24 cellular contexts compared by ENCODE assay signal in the genomic region with DNA sequence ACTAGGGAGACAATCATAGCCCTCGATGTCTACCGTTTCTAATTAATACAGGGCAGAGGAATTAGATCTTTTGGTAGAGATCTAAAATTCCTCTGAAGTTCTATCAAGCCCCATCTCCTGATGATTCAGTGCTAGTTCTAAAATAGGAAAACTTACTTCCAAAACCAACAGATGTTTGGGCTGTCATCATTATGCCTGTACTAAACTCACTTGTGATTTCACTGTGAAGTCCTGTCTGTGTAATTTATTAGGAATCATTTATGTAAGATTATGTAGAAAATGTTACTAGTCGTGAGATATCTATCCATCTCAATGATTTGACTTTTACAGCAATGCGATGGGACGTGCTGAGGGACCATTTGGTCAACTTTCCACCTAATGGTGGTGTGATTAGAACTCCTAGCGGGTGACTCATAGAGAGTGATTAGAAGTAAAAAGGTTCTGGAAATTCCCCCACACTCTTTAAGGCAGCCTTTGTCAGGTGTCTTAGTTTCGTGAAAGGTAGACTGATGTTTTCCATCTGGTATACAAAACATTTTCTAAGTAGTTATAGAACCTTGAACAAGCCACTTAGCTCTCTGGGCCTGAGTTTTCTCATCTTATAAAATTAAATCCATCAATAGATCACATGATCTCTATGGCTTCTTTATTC. TPM values are rescaled to one million over a fixed set of nuclear protein-coding genes. Genes with fewer than 3 reads are reported as not detected.
DNase-seq lines count a peak whose midpoint lies in the region; ATAC-seq and TF ChIP-seq lines count a peak whose summit lies in the region.
"Had no signal": no experiment of that assay in that cellular context is flagged by ENCODE, and none has a peak within 500 bp of the region (broad histone marks: within the 10 kb centered on the region; RNA-seq: fewer than 3 reads in every experiment).

No MANE protein-coding gene starts in this region.

- no peak overlapping the region for H2AFZ ChIP-seq in mammary epithelial cell (ENCODE audit: low read depth, low read length)
- H2AFZ ChIP-seq: GM23338, neural progenitor cell had no signal

- no peaks in the 10 kb centered on the region for H3K36me3 ChIP-seq in mammary epithelial cell (ENCODE audit: insufficient read depth, low read length)
- H3K36me3 ChIP-seq: cardiac muscle cell, gastrocnemius medialis, neural progenitor cell had no signal

- TF ChIP-seq CTCF in mammary epithelial cell (conservative IDR thresholded peaks at IDR 0.05 in 1 of 2, IDR thresholded peaks at IDR 0.05 in 1 of 2; ENCODE audit: extremely low read depth in 1 of 2, insufficient read depth in 1 of 2, low read depth in 1 of 2, low read length in 2 of 2) (no peak), MCF 10A (IDR thresholded peaks at IDR 0.05; ENCODE audit: unreplicated experiment) (no peak)

- intact Hi-C loops in mammary epithelial cell (cut with micrococcal nuclease) (no loop called here), MCF 10A (cut with micrococcal nuclease) (no loop called here), left cardiac atrium (cut with DNase I) (no loop called here)
- intact Hi-C loops in activated T-helper 1 cell treated with anti-CD3 and anti-CD28 coated beads, Interleukin-12 subunit alpha, Interleukin-12 subunit beta, Interleukin-2, Interleukin-4 antibody, amounts not matched to agents 30 ng/mL and 10 ng/mL and 1 ng/mL, durations not matched to agents 14 hours and 24 hours and 36 hours (cut with micrococcal nuclease): no loop called here

- no peak overlapping the region for H3K4me2 ChIP-seq in mammary epithelial cell (ENCODE audit: insufficient read depth, low read depth, low read length)
- H3K4me2 ChIP-seq: GM23338, neural progenitor cell had no signal

- H3K27me3 Mint-ChIP-seq in MCF 10A (ENCODE audit: insufficient read depth, unreplicated experiment): no peaks in the 10 kb centered on the region
- no peaks in the 10 kb centered on the region for H3K27me3 Mint-ChIP-seq in activated T-helper 1 cell treated with anti-CD3 and anti-CD28 coated beads, Interleukin-12 subunit alpha, Interleukin-12 subunit beta, Interleukin-2, Interleukin-4 antibody, amounts not matched to agents 30 ng/mL and 10 ng/mL and 1 ng/mL, durations not matched to agents 14 hours and 24 hours and 36 hours (ENCODE audit: insufficient read depth)

- H3K27ac ChIP-seq in mammary epithelial cell (ENCODE audit: insufficient read depth, low read depth, low read length): no peak overlapping the region
- H3K27ac ChIP-seq: cardiac muscle cell, gastrocnemius medialis, neural progenitor cell, testis had no signal

- POLR2A ChIA-PET in MCF 10A (lab: Yijun Ruan, JAX): no interaction called here

- no peaks in the 10 kb centered on the region for H4K20me1 ChIP-seq in mammary epithelial cell (ENCODE audit: insufficient read depth, low read length)

- dilution Hi-C loops in mammary epithelial cell (cut with HindIII; ENCODE audit: low sequenced_read_pairs): no loop called here

- DNase-seq in mammary epithelial cell (peak; percentile 39), MCF 10A (ENCODE audit: unreplicated experiment) (no peak), hepatic stellate cell (ENCODE audit: low spot score) (peak; percentile 32), GM19240 (ENCODE audit: insufficient read length, low spot score) (no peak), left cardiac atrium (no peak), NCI-H510A (lab: John Stamatoyannopoulos, UW) (no peak)
- DNase-seq in activated T-helper 1 cell treated with anti-CD3 and anti-CD28 coated beads, Interleukin-12 subunit alpha, Interleukin-12 subunit beta, Interleukin-2, Interleukin-4 antibody, amounts not matched to agents 30 ng/mL and 10 ng/mL and 1 ng/mL, durations not matched to agents 14 hours and 24 hours and 36 hours (ENCODE audit: low spot score): no peak
- DNase-seq: activated CD4-positive, alpha-beta memory T cell treated with anti-CD3 and anti-CD28 coated beads, Interleukin-2, amount 10 ng/mL, durations not matched to agents 7 days and 5 days; CD8-positive, alpha-beta memory T cell; gastrocnemius medialis; left colon; NCI-H1417; NCI-H2171; NCI-H748 treated with DMSO at 0.1 percent for 48 hours; SIG-M5; stimulated activated CD8-positive, alpha-beta memory T cell treated with anti-CD3 and anti-CD28 coated beads, Interleukin-4, amount 100 ng/mL, for 48 hours; T-helper 1 cell; testis had no signal

- H3K79me2 ChIP-seq in mammary epithelial cell (ENCODE audit: insufficient read depth, low read length): no peaks in the 10 kb centered on the region

- ATAC-seq in HG03442 (IDR thresholded peaks at IDR 0.05; ENCODE audit: unreplicated experiment): no peak
- no peak for ATAC-seq in left cardiac atrium
- ATAC-seq: gastrocnemius medialis, GM23338, left colon had no signal

- no peaks in the 10 kb centered on the region for H3K36me3 Mint-ChIP-seq in MCF 10A (ENCODE audit: insufficient read depth, unreplicated experiment)
- H3K36me3 Mint-ChIP-seq in activated T-helper 1 cell treated with anti-CD3 and anti-CD28 coated beads, Interleukin-12 subunit alpha, Interleukin-12 subunit beta, Interleukin-2, Interleukin-4 antibody, amounts not matched to agents 30 ng/mL and 10 ng/mL and 1 ng/mL, durations not matched to agents 14 hours and 24 hours and 36 hours (ENCODE audit: low read depth): peaks cover 8% of the 10 kb centered on the region

- peaks cover 31% of the 10 kb centered on the region for H3K4me1 ChIP-seq in mammary epithelial cell (ENCODE audit: insufficient read depth, low read length)
- H3K4me1 ChIP-seq: gastrocnemius medialis had no signal

- H3K27me3 ChIP-seq in mammary epithelial cell (ENCODE audit: insufficient read depth, low read length): no peaks in the 10 kb centered on the region
- H3K27me3 ChIP-seq: cardiac muscle cell, gastrocnemius medialis, neural progenitor cell, testis had no signal

- BruUV-seq in mammary epithelial cell (replicated peaks; lab: Mats Ljungman, UMichigan): no TSS peak
- no TSS peak for BruUV-seq in MCF 10A (replicated peaks; lab: Mats Ljungman, UMichigan)

- H3K27ac Mint-ChIP-seq in MCF 10A (ENCODE audit: low read depth, unreplicated experiment): no peak overlapping the region
- H3K27ac Mint-ChIP-seq in activated T-helper 1 cell treated with anti-CD3 and anti-CD28 coated beads, Interleukin-12 subunit alpha, Interleukin-12 subunit beta, Interleukin-2, Interleukin-4 antibody, amounts not matched to agents 30 ng/mL and 10 ng/mL and 1 ng/mL, durations not matched to agents 14 hours and 24 hours and 36 hours: peak overlapping the region; percentile 4
- H3K27ac Mint-ChIP-seq: activated CD4-positive, alpha-beta memory T cell treated with anti-CD3 and anti-CD28 coated beads, Interleukin-2, amount 10 ng/mL, durations not matched to agents 7 days and 5 days; dendritic cell treated with granulocyte-macrophage colony-stimulating factor and Interleukin-4, amounts not matched to agents 40 ng/mL and 50 ng/mL, for 4 days; GM23338 had no signal

- no peaks in the 10 kb centered on the region for H3K9me3 ChIP-seq in mammary epithelial cell (replicated peaks; ENCODE audit: insufficient read depth, low read length)
- H3K9me3 ChIP-seq: gastrocnemius medialis, testis had no signal

- H3K9ac ChIP-seq in mammary epithelial cell (ENCODE audit: insufficient read depth, low read length): no peak overlapping the region
- H3K9ac ChIP-seq: neural progenitor cell had no signal

- H3K4me3 ChIP-seq in mammary epithelial cell (replicated peaks in 1 of 3; ENCODE audit: insufficient read depth in 1 of 3, low read depth in 2 of 3, low read length in 3 of 3): no peak overlapping the region
- H3K4me3 ChIP-seq: cardiac muscle cell, gastrocnemius medialis, GM23338, neural progenitor cell, testis had no signal

- no peaks in the 10 kb centered on the region for H3K9me3 Mint-ChIP-seq in MCF 10A (ENCODE audit: unreplicated experiment)
- no peaks in the 10 kb centered on the region for H3K9me3 Mint-ChIP-seq in activated T-helper 1 cell treated with anti-CD3 and anti-CD28 coated beads, Interleukin-12 subunit alpha, Interleukin-12 subunit beta, Interleukin-2, Interleukin-4 antibody, amounts not matched to agents 30 ng/mL and 10 ng/mL and 1 ng/mL, durations not matched to agents 14 hours and 24 hours and 36 hours
- H3K9me3 Mint-ChIP-seq: activated CD4-positive, alpha-beta memory T cell treated with anti-CD3 and anti-CD28 coated beads, Interleukin-2, amount 10 ng/mL, durations not matched to agents 7 days and 5 days; CD8-positive, alpha-beta memory T cell; dendritic cell treated with granulocyte-macrophage colony-stimulating factor and Interleukin-4, amounts not matched to agents 40 ng/mL and 50 ng/mL, for 4 days; GM23338 had no signal

- CTCF ChIA-PET in mammary epithelial cell (lab: Charles Lee; ENCODE audit: low non-redundant PET): no interaction called here
- CTCF ChIA-PET in MCF 10A (lab: Yijun Ruan, JAX): interaction anchor here (0.7 kb wide), 1 partner anchor 111 kb away, joined by 3 read pairs; no protein-coding TSS in a partner anchor

- no peak overlapping the region for H3K4me3 Mint-ChIP-seq in MCF 10A (ENCODE audit: unreplicated experiment)
- no peak overlapping the region for H3K4me3 Mint-ChIP-seq in activated T-helper 1 cell treated with anti-CD3 and anti-CD28 coated beads, Interleukin-12 subunit alpha, Interleukin-12 subunit beta, Interleukin-2, Interleukin-4 antibody, amounts not matched to agents 30 ng/mL and 10 ng/mL and 1 ng/mL, durations not matched to agents 14 hours and 24 hours and 36 hours
- H3K4me3 Mint-ChIP-seq: activated CD4-positive, alpha-beta memory T cell treated with anti-CD3 and anti-CD28 coated beads, Interleukin-2, amount 10 ng/mL, durations not matched to agents 7 days and 5 days; CD8-positive, alpha-beta memory T cell; dendritic cell treated with granulocyte-macrophage colony-stimulating factor and Interleukin-4, amounts not matched to agents 40 ng/mL and 50 ng/mL, for 4 days; GM23338; neural progenitor cell had no signal

- peaks cover 12% of the 10 kb centered on the region for H3K4me1 Mint-ChIP-seq in MCF 10A (ENCODE audit: insufficient read depth, unreplicated experiment)
- peaks cover 59% of the 10 kb centered on the region for H3K4me1 Mint-ChIP-seq in activated T-helper 1 cell treated with anti-CD3 and anti-CD28 coated beads, Interleukin-12 subunit alpha, Interleukin-12 subunit beta, Interleukin-2, Interleukin-4 antibody, amounts not matched to agents 30 ng/mL and 10 ng/mL and 1 ng/mL, durations not matched to agents 14 hours and 24 hours and 36 hours (ENCODE audit: low read depth)

- 99% methylated on average over 7 of the region's 7 CpGs for WGBS in mammary epithelial cell (ENCODE audit: low coverage, missing lambda C conversion rate)

- in situ Hi-C loops in mammary epithelial cell (cut with MboI; ENCODE audit: low sequenced_read_pairs in 2 of 2): no loop called here

RNA-seq across cellular contexts. Expression of a gene that starts 34.2 kb away (rescaled TPM):
- total RNA-seq in mammary epithelial cell (not detected), MCF 10A (2022) (not detected in 2 replicates), left cardiac atrium (under 1 TPM; 0.50 to 0.68 TPM)
- polyA plus RNA-seq in mammary epithelial cell: not detected
- polyA minus RNA-seq in mammary epithelial cell: not detected
- total RNA-seq in activated T-helper 1 cell treated with anti-CD3 and anti-CD28 coated beads, Interleukin-12 subunit alpha, Interleukin-12 subunit beta, Interleukin-2, Interleukin-4 antibody, amounts not matched to agents 30 ng/mL and 10 ng/mL and 1 ng/mL, durations not matched to agents 14 hours and 24 hours and 36 hours: 0.62 and 0.69 TPM in 2 replicates
- total RNA-seq: cardiac muscle cell, endothelial cell of umbilical vein, GM23338 had no signal
- polyA plus RNA-seq: cardiac muscle cell, endothelial cell of umbilical vein, GM23338 had no signal

Comparison
In these comparisons a context has a peak if more than half of its experiments do, and no peak if none do; other contexts are left out.
1. DNase-seq: peak in mammary epithelial cell (single experiment) and hepatic stellate cell (single experiment); none in MCF 10A (single experiment), activated T-helper 1 cell treated with anti-CD3 and anti-CD28 coated beads, Interleukin-12 subunit alpha, Interleukin-12 subunit beta, Interleukin-2, Interleukin-4 antibody, amounts not matched to agents 30 ng/mL and 10 ng/mL and 1 ng/mL, durations not matched to agents 14 hours and 24 hours and 36 hours (single experiment), GM19240 (single experiment), left cardiac atrium (single experiment) and NCI-H510A (single experiment).